In genomic region chr1:10210841-10211804, GRCh38 we compare ENCODE assay signal across 7 cellular contexts. TPM values are rescaled to one million over a fixed set of nuclear protein-coding genes. Genes with fewer than 3 reads are reported as not detected.
DNase-seq lines count a peak whose midpoint lies in the region; ATAC-seq, FAIRE-seq and TF ChIP-seq lines count a peak whose summit lies in the region.

No MANE protein-coding gene starts in this region.

- H3K27me3 ChIP-seq in mucosa of stomach (ENCODE audit: control insufficient read depth, insufficient read depth, low read length) (no peaks in the 10 kb centered on the region), thyroid gland (no peaks in the 10 kb centered on the region)

- intact Hi-C loops in thyroid gland (cut with DNase I): loop anchor here (10.0 kb wide), 1 partner anchor 124 kb away; no protein-coding TSS in a partner anchor

- H3K36me3 ChIP-seq in mucosa of stomach (ENCODE audit: control insufficient read depth, insufficient read depth, low read length) (no peaks in the 10 kb centered on the region), thyroid gland (no peaks in the 10 kb centered on the region)

- H3K4me1 ChIP-seq in mucosa of stomach (ENCODE audit: control insufficient read depth, insufficient read depth, low read length) (peaks cover 10% of the 10 kb centered on the region), thyroid gland (peaks cover 18 to 35% of the 10 kb centered on the region in 2 donors)

- ATAC-seq in HG02884 (IDR thresholded peaks at IDR 0.05; ENCODE audit: unreplicated experiment): peak; percentile 6

- TF ChIP-seq POLR2A in GM12891 (IDR thresholded peaks at IDR 0.05; ENCODE audit: low read depth, low read length): no peak
- peak in 1 of 2 donors; percentile 82 for TF ChIP-seq POLR2A in thyroid gland (IDR thresholded peaks at IDR 0.05)

- H3K9me3 ChIP-seq in mucosa of stomach (ENCODE audit: control insufficient read depth, low read length) (no peaks in the 10 kb centered on the region), thyroid gland (no peaks in the 10 kb centered on the region)

- TF ChIP-seq CTCF in thyroid gland (IDR thresholded peaks at IDR 0.05): no peak

- peak overlapping the region; percentile 94 for H3K9ac ChIP-seq in mucosa of stomach (ENCODE audit: low read length)

- 1 to 4% methylated on average over 18 to 29 of the region's 69 CpGs for WGBS in thyroid gland, 2 donors

- DNase-seq in GM12891 (ENCODE audit: insufficient read length, low spot score): peak; percentile 31
- DNase-seq in NCI-H446 treated with DMSO at 0.1 percent for 48 hours (lab: John Stamatoyannopoulos, UW): peak; percentile 79
- peak; percentile 4 for DNase-seq in activated T-helper 1 cell treated with Interleukin-2 at 50 U/mL for 16 hours (ENCODE audit: low read depth)
- DNase-seq in fibroblast of peridontal ligament (ENCODE audit: extremely low read depth): peak; percentile 94
- DNase-seq in thyroid gland: peak; percentile 98

- H3K4me3 ChIP-seq in mucosa of stomach (ENCODE audit: low read length) (peak overlapping the region; percentile 99), thyroid gland (replicated peaks in 1 of 3) (peak overlapping the region; percentile 29 to 73 (median 64))

- no peak for FAIRE-seq in GM12891 (lab: Jason Lieb, UNC)

- H3K27ac ChIP-seq in thyroid gland: peak overlapping the region; percentile 87 to 95 (median 90)

TF ChIP-seq in GM12891, 5 proteins besides CTCF, POLR2A, EP300 and RAD21:
- no peak for TF ChIP-seq SPI1 (IDR thresholded peaks at IDR 0.05; ENCODE audit: low read depth, low read length)
- TF ChIP-seq TAF1 (IDR thresholded peaks at IDR 0.05; ENCODE audit: low read depth, low read length): no peak
- no peak for TF ChIP-seq POU2F2 (IDR thresholded peaks at IDR 0.05; ENCODE audit: low read depth, low read length)
- TF ChIP-seq PAX5 (IDR thresholded peaks at IDR 0.05; ENCODE audit: insufficient read depth, low read length, severe bottlenecking): no peak
- TF ChIP-seq POLR2AphosphoS5 (IDR thresholded peaks at IDR 0.05; ENCODE audit: low read depth, low read length): no peak

RNA-seq across cellular contexts. Expression of gene KIF1B, which starts 0.8 kb away (rescaled TPM):
- 0.94 TPM for polyA plus RNA-seq in GM12891 (2012; ENCODE audit: low read depth, missing spikeins)
- 10 to 100 TPM; 51.7 to 70.5 (median 53.5) TPM for total RNA-seq in thyroid gland

Comparison
In these comparisons a context has a peak if more than half of its experiments do, and no peak if none do; other contexts are left out.
1. Peak in every context shown above with its lines: DNase-seq, ATAC-seq, H3K4me3 ChIP-seq and H3K27ac ChIP-seq.
2. DNase-seq: peak in every context shown above with its lines; median percentile 98 in thyroid gland; 94 in fibroblast of peridontal ligament; 79 in NCI-H446 treated with DMSO at 0.1 percent for 48 hours; 31 in GM12891; 4 in activated T-helper 1 cell treated with Interleukin-2 at 50 U/mL for 16 hours.